8 cellular contexts compared by ENCODE assay signal in the genomic region with DNA sequence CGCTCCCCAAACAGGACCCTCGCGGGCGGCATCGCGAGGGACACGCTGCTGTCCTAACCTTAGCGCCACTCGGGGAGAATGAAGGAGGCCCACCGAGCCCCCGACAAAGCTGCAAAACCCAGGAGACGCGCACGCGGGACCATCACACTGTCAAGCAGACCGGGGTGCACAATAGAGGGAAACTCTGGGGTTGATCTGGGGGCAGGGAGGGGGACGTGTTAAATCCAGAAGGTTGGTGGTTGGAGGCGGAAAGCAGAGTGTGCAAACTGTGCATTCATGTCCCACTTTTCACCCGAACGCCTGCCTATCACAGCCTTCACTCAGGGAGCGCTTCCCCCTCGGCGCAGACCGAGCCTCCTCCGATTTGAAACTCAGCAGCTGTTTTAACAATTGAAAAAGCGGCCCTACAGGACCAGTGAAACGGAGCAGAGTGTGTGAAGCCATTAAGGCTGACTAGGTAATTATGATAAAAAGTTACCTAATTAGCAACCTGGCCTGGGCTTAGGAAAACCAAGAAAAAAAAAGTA. TPM values are rescaled to one million over a fixed set of nuclear protein-coding genes. Genes with fewer than 3 reads are reported as not detected.
A peak's percentile ranks its signal among the peaks of the same experiment; 100 is the strongest.
DNase-seq lines count a peak whose midpoint lies in the region; ATAC-seq and TF ChIP-seq lines count a peak whose summit lies in the region.

No MANE protein-coding gene starts in this region.

- CTCF ChIA-PET in GM10248 (lab: Yijun Ruan, JAX), result no interaction called here

- TF ChIP-seq POLR2A in Peyer's patch (IDR thresholded peaks at IDR 0.05), result no peak

- H3K27ac ChIP-seq in Peyer's patch, result peak overlapping the region in 1 of 4 donors; percentile 53

- H3K36me3 ChIP-seq in Peyer's patch (no peaks in the 10 kb centered on the region), neuron (ENCODE audit: insufficient read depth, low read length) (no peaks in the 10 kb centered on the region)

- DNase-seq in GM10248 (ENCODE audit: extremely low spot score), result peak; percentile 8
- no peak for DNase-seq in Peyer's patch
- no peak for DNase-seq in fibroblast of mammary gland (ENCODE audit: low read depth)
- DNase-seq in activated effector memory CD4-positive, alpha-beta T cell treated with anti-CD3 and anti-CD28 coated beads, Interleukin-2, amount 50 U/mL, for 16 hours, result no peak
- DNase-seq in DMS153 treated with DMSO at 0.1 percent for 48 hours (lab: John Stamatoyannopoulos, UW; ENCODE audit: unreplicated experiment), result no peak
- DNase-seq in COLO829 (ENCODE audit: low spot score), result no peak

- no peak for ATAC-seq in GM18868 (IDR thresholded peaks at IDR 0.05; ENCODE audit: unreplicated experiment)

- H3K27me3 ChIP-seq in Peyer's patch, result peaks cover 0 to 15% of the 10 kb centered on the region in 2 donors
- H3K27me3 ChIP-seq in neuron (ENCODE audit: insufficient read depth, low read length), result no peaks in the 10 kb centered on the region

- TF ChIP-seq CTCF in GM10248 (IDR thresholded peaks at IDR 0.05; ENCODE audit: control extremely low read depth, extremely low read depth, low read depth, missing control alignments) (no peak), Peyer's patch (IDR thresholded peaks at IDR 0.05) (no peak), fibroblast of mammary gland (conservative IDR thresholded peaks at IDR 0.05; ENCODE audit: control insufficient read depth, insufficient read depth, low read depth, low read length) (no peak)

- H3K4me3 ChIP-seq in Peyer's patch (peak overlapping the region in 3 of 4 donors; percentile 49 to 55 (median 49)), fibroblast of mammary gland (ENCODE audit: control insufficient read depth, low read depth, low read length) (peak overlapping the region; percentile 36), neuron (ENCODE audit: low read length) (peak overlapping the region; percentile 85)

- peak overlapping the region; percentile 89 for H2AFZ ChIP-seq in neuron (ENCODE audit: low read depth, low read length)

- peaks cover 0 to 25% (median 2%) of the 10 kb centered on the region in 4 donors for H3K4me1 ChIP-seq in Peyer's patch
- peaks cover 30% of the 10 kb centered on the region for H3K4me1 ChIP-seq in neuron (ENCODE audit: insufficient read depth, low read length)

- H3K9me3 ChIP-seq in Peyer's patch (no peaks in the 10 kb centered on the region), neuron (ENCODE audit: low read length) (no peaks in the 10 kb centered on the region)

- POLR2A ChIA-PET in GM10248 (lab: Yijun Ruan, JAX), result no interaction called here

RNA-seq across cellular contexts. Expression of a gene that starts 0.6 kb away (rescaled TPM):
- 1 to 10 TPM in 2 of 4 donors, under 1 TPM in 1, not detected in 1; 0.70 to 2.9 (median 2.3) TPM for total RNA-seq in Peyer's patch
